ENCODE assay signal across 19 cellular contexts in genomic region chr15:66067687-66068086, GRCh38.
DNase-seq lines count a peak whose midpoint lies in the region; ATAC-seq and TF ChIP-seq lines count a peak whose summit lies in the region.
"Had no signal": no experiment of that assay in that cellular context is flagged by ENCODE, and none has a peak within 500 bp of the region (broad histone marks: within the 10 kb centered on the region; RNA-seq: fewer than 3 reads in every experiment).

No MANE protein-coding gene starts in this region.

- H3K4me3 ChIP-seq in sigmoid colon, result no peak overlapping the region
- no peak overlapping the region for H3K4me3 ChIP-seq in esophagus muscularis mucosa
- H3K4me3 ChIP-seq: MG63, Peyer's patch had no signal

- H3K4me1 ChIP-seq in sigmoid colon (peaks cover 0 to 10% (median 7%) of the 10 kb centered on the region in 4 donors), esophagus muscularis mucosa (peaks cover 0 to 6% (median 3%) of the 10 kb centered on the region in 4 donors)
- H3K4me1 ChIP-seq: Peyer's patch had no signal

- peak; percentile 14 for DNase-seq in NCI-H82 (lab: John Stamatoyannopoulos, UW)
- DNase-seq in NCI-H82 treated with DMSO at 0.1 percent for 48 hours (lab: John Stamatoyannopoulos, UW; ENCODE audit: unreplicated experiment), result no peak
- peak; percentile 13 for DNase-seq in astrocyte of the hippocampus (ENCODE audit: low read depth, low spot score)
- peak; percentile 67 for DNase-seq in iPS-NIHi11 (ENCODE audit: low spot score)
- DNase-seq in sigmoid colon, result peak; percentile 18
- DNase-seq in kidney glomerular epithelial cell (lab: John Stamatoyannopoulos, UW), result no peak
- DNase-seq in esophagus muscularis mucosa (ENCODE audit: extremely low spot score), result no peak
- DNase-seq: Calu3; CD4-positive, alpha-beta T cell; DMS53; Karpas-422; MG63; NCI-H1092 treated with DMSO at 0.1 percent for 48 hours; NCI-H2081 treated with DMSO at 0.1 percent for 48 hours; NCI-H510A treated with DMSO at 0.1 percent for 48 hours; SHP77 had no signal

- intact Hi-C loops in sigmoid colon (cut with DNase I), result no loop called here
- intact Hi-C loops in esophagus muscularis mucosa (cut with DNase I), result no loop called here

- ATAC-seq in HG02759 (IDR thresholded peaks at IDR 0.05; ENCODE audit: unreplicated experiment), result no peak

- H3K9me3 ChIP-seq in sigmoid colon, result no peaks in the 10 kb centered on the region
- no peaks in the 10 kb centered on the region for H3K9me3 ChIP-seq in esophagus muscularis mucosa
- H3K9me3 ChIP-seq: MG63, Peyer's patch had no signal

- TF ChIP-seq CTCF in sigmoid colon (IDR thresholded peaks at IDR 0.05), result no peak
- no peak for TF ChIP-seq CTCF in esophagus muscularis mucosa (IDR thresholded peaks at IDR 0.05)

- H3K27me3 ChIP-seq in sigmoid colon (no peaks in the 10 kb centered on the region), esophagus muscularis mucosa (no peaks in the 10 kb centered on the region)
- H3K27me3 ChIP-seq: MG63, Peyer's patch had no signal

- H3K36me3 ChIP-seq in sigmoid colon, result no peaks in the 10 kb centered on the region
- no peaks in the 10 kb centered on the region for H3K36me3 ChIP-seq in esophagus muscularis mucosa
- H3K36me3 ChIP-seq: MG63, Peyer's patch had no signal

- H3K27ac ChIP-seq in sigmoid colon (no peak overlapping the region), esophagus muscularis mucosa (replicated peaks in 1 of 4) (no peak overlapping the region)
- H3K27ac ChIP-seq: 22Rv1, Peyer's patch had no signal

- no peak for TF ChIP-seq POLR2A in sigmoid colon (IDR thresholded peaks at IDR 0.05)
- no peak for TF ChIP-seq POLR2A in esophagus muscularis mucosa (IDR thresholded peaks at IDR 0.05; ENCODE audit: low read depth)

- TF ChIP-seq EP300 in sigmoid colon (IDR thresholded peaks at IDR 0.05) (no peak), esophagus muscularis mucosa (IDR thresholded peaks at IDR 0.05) (no peak)

- 73 to 80% methylated on average over 5 of the region's 5 CpGs for WGBS in sigmoid colon, 2 donors
- WGBS in esophagus muscularis mucosa, result 85% methylated on average over 5 of the region's 5 CpGs

Comparison
In these comparisons a context has a peak if more than half of its experiments do, and no peak if none do; other contexts are left out.
1. DNase-seq: peak in NCI-H82 (single experiment), astrocyte of the hippocampus (single experiment), iPS-NIHi11 (single experiment) and sigmoid colon (single experiment); none in NCI-H82 treated with DMSO at 0.1 percent for 48 hours (single experiment), kidney glomerular epithelial cell (single experiment) and esophagus muscularis mucosa (single experiment).